9 cellular contexts compared by ENCODE assay signal in the genomic region with DNA sequence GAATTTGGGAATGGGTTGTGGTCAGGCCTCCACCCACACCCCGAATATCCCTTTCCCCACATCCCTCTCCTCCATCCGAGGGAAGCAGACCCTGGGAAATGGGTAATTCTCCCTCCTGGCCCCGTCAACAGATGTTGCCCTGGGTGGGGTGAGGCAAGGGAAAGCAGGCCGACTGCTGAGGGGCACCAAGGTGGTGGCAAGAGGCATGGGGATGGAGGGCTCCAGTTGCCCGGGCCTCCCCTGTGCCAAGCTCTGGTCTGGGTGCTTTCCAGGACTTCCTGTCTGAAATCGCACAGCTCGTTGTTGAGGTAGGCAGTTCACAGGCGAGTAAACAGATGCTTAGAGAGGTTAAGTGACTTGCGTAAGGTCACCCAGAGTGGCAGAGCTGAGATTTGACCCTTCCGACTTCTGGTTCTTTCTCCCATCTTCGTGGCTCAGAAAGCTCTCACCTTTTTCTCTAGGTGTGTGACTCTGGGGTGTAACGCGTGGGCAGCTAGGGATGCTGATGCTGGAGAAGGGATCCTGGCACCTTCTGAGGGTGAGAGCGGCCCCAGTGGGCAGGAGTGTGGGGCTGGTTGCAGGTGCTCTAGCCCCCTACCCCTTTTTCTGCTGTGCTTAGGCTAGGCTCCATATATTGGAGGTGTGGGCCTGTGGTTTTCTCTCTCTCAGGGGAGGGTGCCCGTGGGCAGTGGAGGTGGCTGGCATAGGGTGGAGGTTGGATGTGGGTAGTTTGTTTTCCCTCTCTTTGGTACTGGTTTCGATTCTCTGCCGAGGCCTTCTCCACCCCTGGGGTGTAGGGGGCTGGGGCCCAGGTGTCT. TPM values are rescaled to one million over a fixed set of nuclear protein-coding genes. Genes with fewer than 3 reads are reported as not detected.
DNase-seq lines count a peak whose midpoint lies in the region; ATAC-seq and TF ChIP-seq lines count a peak whose summit lies in the region.
"Had no signal": no experiment of that assay in that cellular context is flagged by ENCODE, and none has a peak within 500 bp of the region (broad histone marks: within the 10 kb centered on the region; RNA-seq: fewer than 3 reads in every experiment).

No MANE protein-coding gene starts in this region.

- H3K27ac ChIP-seq in heart right ventricle (peak overlapping the region in 9 of 10 donors; percentile 59 to 98 (median 96)), lower lobe of right lung (peak overlapping the region; percentile 96), aorta (ENCODE audit: low read depth in 1 of 2, low read length in 2 of 2) (peak overlapping the region in 1 of 2 donors; percentile 53)

- no peak for TF ChIP-seq CTCF in heart right ventricle (IDR thresholded peaks at IDR 0.05)
- TF ChIP-seq CTCF in lower lobe of right lung (IDR thresholded peaks at IDR 0.05): no peak

- H3K27me3 ChIP-seq in heart right ventricle (no peaks in the 10 kb centered on the region), lower lobe of right lung (ENCODE audit: low read depth) (no peaks in the 10 kb centered on the region), aorta (ENCODE audit: control insufficient read depth in 1 of 2, insufficient read depth in 2 of 2, low read length in 1 of 2) (no peaks in the 10 kb centered on the region)

- H3K36me3 ChIP-seq in heart right ventricle (peaks cover 0 to 8% (median 0%) of the 10 kb centered on the region in 9 donors), lower lobe of right lung (peaks cover 6% of the 10 kb centered on the region), aorta (ENCODE audit: control insufficient read depth in 1 of 2, insufficient read depth in 2 of 2, low read length in 1 of 2) (no peaks in the 10 kb centered on the region)

- WGBS in heart right ventricle, 2 donors: 63 to 70% methylated on average over 17 of the region's 17 CpGs
- WGBS in aorta, 2 donors: 48 to 50% methylated on average over 17 of the region's 17 CpGs

- DNase-seq in heart right ventricle: peak in 1 of 2 donors; percentile 31
- DNase-seq in left cardiac atrium: no peak
- peak; percentile 85 for DNase-seq in activated effector memory CD4-positive, alpha-beta T cell treated with anti-CD3 and anti-CD28 coated beads, Interleukin-2, amount 50 U/mL, for 16 hours
- peak; percentile 63 for DNase-seq in lower lobe of right lung
- peak; percentile 59 to 77 for DNase-seq in aorta
- no peak for DNase-seq in NCI-H2227 treated with DMSO at 0.1 percent for 48 hours (lab: John Stamatoyannopoulos, UW)
- DNase-seq: stimulated activated CD4-positive, alpha-beta T cell treated with anti-CD3 and anti-CD28 coated beads, Interleukin-2, amount 100 ng/mL, for 24 hours had no signal

- no peaks in the 10 kb centered on the region for H3K9me3 ChIP-seq in heart right ventricle
- no peaks in the 10 kb centered on the region for H3K9me3 ChIP-seq in lower lobe of right lung
- H3K9me3 ChIP-seq in aorta (ENCODE audit: control insufficient read depth, low read length): no peaks in the 10 kb centered on the region

- H3K4me1 ChIP-seq in heart right ventricle (peaks cover 73 to 100% (median 99%) of the 10 kb centered on the region in 9 donors), lower lobe of right lung (peaks cover 99% of the 10 kb centered on the region), aorta (ENCODE audit: control insufficient read depth in 1 of 2, insufficient read depth in 2 of 2, low read length in 2 of 2) (peaks cover 0 to 9% of the 10 kb centered on the region in 2 donors)

- H3K4me3 ChIP-seq in heart right ventricle (peak overlapping the region in 1 of 10 donors; percentile 34), lower lobe of right lung (peak overlapping the region; percentile 32), aorta (ENCODE audit: low read length in 2 of 2) (no peak overlapping the region)

- ATAC-seq in heart right ventricle (no peak), left cardiac atrium (no peak), lower lobe of right lung (peak in 1 of 2 donors; percentile 19), aorta (ENCODE audit: low FRiP score) (no peak), HG03432 (IDR thresholded peaks at IDR 0.05; ENCODE audit: unreplicated experiment) (no peak), GM21360 (IDR thresholded peaks at IDR 0.05; ENCODE audit: unreplicated experiment) (no peak)

- intact Hi-C loops in heart right ventricle (cut with DNase I) (no loop called here), left cardiac atrium (cut with DNase I) (no loop called here), lower lobe of right lung (cut with DNase I) (no loop called here), aorta (cut with DNase I) (no loop called here)

RNA-seq across cellular contexts. Expression of a gene that starts 17.2 kb away (rescaled TPM):
- total RNA-seq in heart right ventricle (10 to 100 TPM; 11.2 to 34.0 (median 18.3) TPM), left cardiac atrium (10 to 100 TPM; 23.3 to 43.8 TPM), lower lobe of right lung (82.6 TPM), aorta (10 to 100 TPM; 52.7 to 88.3 TPM)
- polyA plus RNA-seq in heart right ventricle (10 to 100 TPM; 19.0 to 20.8 TPM), aorta (10 to 100 TPM; 10.6 to 25.6 TPM)

RNA-seq across cellular contexts. Expression of a gene that starts 38.3 kb away (rescaled TPM):
- total RNA-seq in heart right ventricle (1 to 10 TPM in 9 of 10 donors, under 1 TPM in 1; 0.79 to 6.2 (median 2.1) TPM), left cardiac atrium (1 to 10 TPM; 1.2 to 1.3 TPM), lower lobe of right lung (3.1 TPM), aorta (1 to 10 TPM; 1.8 to 2.2 TPM)
- polyA plus RNA-seq in heart right ventricle (under 1 TPM; 0.65 to 0.88 TPM), aorta (not detected)

RNA-seq across cellular contexts. Expression of a gene that starts 38.5 kb away (rescaled TPM):
- total RNA-seq in heart right ventricle: 1 to 10 TPM in 4 of 10 donors, under 1 TPM in 6; 0.49 to 3.0 (median 0.86) TPM
- polyA plus RNA-seq in heart right ventricle: 1 to 10 TPM in 1 of 2 donors, under 1 TPM in 1; 0.66 to 1.8 TPM
- total RNA-seq in left cardiac atrium: 1 to 10 TPM; 1.3 to 1.9 TPM
- total RNA-seq in lower lobe of right lung: 2.3 TPM
- total RNA-seq in aorta: 1 to 10 TPM; 1.7 to 2.5 TPM
- polyA plus RNA-seq in aorta: 1 to 10 TPM in 1 of 2 donors, under 1 TPM in 1; 0.38 to 1.6 TPM

Comparison
In these comparisons a context has a peak if more than half of its experiments do, and no peak if none do; other contexts are left out.
1. DNase-seq: peak in activated effector memory CD4-positive, alpha-beta T cell treated with anti-CD3 and anti-CD28 coated beads, Interleukin-2, amount 50 U/mL, for 16 hours (single experiment), lower lobe of right lung (single experiment) and aorta (2 of 2); none in left cardiac atrium (single experiment) and NCI-H2227 treated with DMSO at 0.1 percent for 48 hours (single experiment).